Comparison of ENCODE assay signal across 19 cellular contexts in the genomic region with DNA sequence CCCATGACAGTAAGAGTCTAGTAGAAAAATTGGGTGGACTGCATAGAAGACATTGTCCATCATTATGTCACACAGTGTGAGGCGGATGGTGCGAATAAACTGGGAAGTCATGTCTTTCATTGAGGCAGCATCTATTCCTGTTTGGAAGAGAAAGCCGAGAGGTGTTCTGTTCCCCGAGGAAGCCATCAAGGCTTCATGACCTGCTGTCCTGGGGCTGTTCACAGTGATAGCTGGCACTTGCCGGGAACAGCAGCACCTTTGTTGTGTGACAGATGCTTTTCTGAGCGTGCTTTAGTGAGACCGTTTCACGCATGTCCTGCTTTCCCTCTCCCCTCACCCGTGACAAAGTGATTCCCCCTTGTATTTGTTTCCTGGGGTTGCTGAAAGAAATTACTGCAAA. TPM values are rescaled to one million over a fixed set of nuclear protein-coding genes. Genes with fewer than 3 reads are reported as not detected.
A peak's percentile ranks its signal among the peaks of the same experiment; 100 is the strongest.
DNase-seq lines count a peak whose midpoint lies in the region; ATAC-seq and TF ChIP-seq lines count a peak whose summit lies in the region.
"Had no signal": no experiment of that assay in that cellular context is flagged by ENCODE, and none has a peak within 500 bp of the region (broad histone marks: within the 10 kb centered on the region; RNA-seq: fewer than 3 reads in every experiment).

No MANE protein-coding gene starts in this region.

- no peak overlapping the region for H3K9ac ChIP-seq in H9 (ENCODE audit: extremely low read depth, insufficient read length, low read length)
- H3K9ac ChIP-seq: GM23248 had no signal

- no peak overlapping the region for H4K5ac ChIP-seq in H9 (ENCODE audit: insufficient read length, low read depth, low read length)

- H4K91ac ChIP-seq in H9 (ENCODE audit: insufficient read length, low read depth, low read length): no peak overlapping the region

- H2BK20ac ChIP-seq in H9 (ENCODE audit: low read depth, low read length, poor library complexity, severe bottlenecking): no peak overlapping the region

- no peak overlapping the region for H2BK12ac ChIP-seq in H9 (ENCODE audit: insufficient read length, low read depth, low read length)

- no peak overlapping the region for H3K27ac ChIP-seq in H9 (ENCODE audit: insufficient read length, low read depth, low read length)
- H3K27ac ChIP-seq: GM23248 had no signal

- no peaks in the 10 kb centered on the region for H3K23me2 ChIP-seq in H9 (ENCODE audit: insufficient read length, low read depth, low read length, poor library complexity, severe bottlenecking)

- no peak overlapping the region for H3K4ac ChIP-seq in H9 (ENCODE audit: low read depth, low read length)

- peak; percentile 21 for DNase-seq in activated T-cell treated with anti-CD3 and anti-CD28 coated beads, Interleukin-2, amount 50 U/mL, for 24 hours
- DNase-seq in activated T-cell treated with anti-CD3 and anti-CD28 coated beads, Interleukin-2, amount 50 U/mL, for 4 hours: no peak
- peak; percentile 14 for DNase-seq in H9
- peak; percentile 41 for DNase-seq in islet precursor cell
- DNase-seq in type B pancreatic cell (ENCODE audit: extremely low spot score, unreplicated experiment): peak; percentile 53
- DNase-seq in T-helper 17 cell: no peak
- DNase-seq: CD4-positive, alpha-beta T cell; DMS53; EL; GM23248; HCEC 1CT; Kasumi-1; MG63; NCI-H1105; NCI-H2081 had no signal

- no peak for TF ChIP-seq CTCF in H9 (conservative IDR thresholded peaks at IDR 0.05)
- TF ChIP-seq CTCF in type B pancreatic cell (conservative IDR thresholded peaks at IDR 0.05): no peak

- no peak overlapping the region for H3K27ac Mint-ChIP-seq in activated T-cell treated with anti-CD3 and anti-CD28 coated beads, Interleukin-2, amount 50 U/mL, for 24 hours
- H3K27ac Mint-ChIP-seq in H9 (no peak overlapping the region), type B pancreatic cell (no peak overlapping the region), T-helper 17 cell (no peak overlapping the region)
- H3K27ac Mint-ChIP-seq: B cell; CD4-positive, alpha-beta T cell had no signal

- no peak overlapping the region for H3K56ac ChIP-seq in H9 (ENCODE audit: insufficient read length, low read depth, low read length)

- no peak overlapping the region for H3K4me2 ChIP-seq in H9 (ENCODE audit: insufficient read depth, insufficient read length, low read length)

- no peaks in the 10 kb centered on the region for H3K79me1 ChIP-seq in H9 (ENCODE audit: insufficient read depth, low read depth, low read length, poor library complexity, severe bottlenecking)

- H2AFZ ChIP-seq in H9 (ENCODE audit: low read length): no peak overlapping the region
- H2AFZ ChIP-seq: GM23248 had no signal

- H3K4me3 Mint-ChIP-seq in activated T-cell treated with anti-CD3 and anti-CD28 coated beads, Interleukin-2, amount 50 U/mL, for 24 hours: no peak overlapping the region
- no peak overlapping the region for H3K4me3 Mint-ChIP-seq in activated T-cell treated with anti-CD3 and anti-CD28 coated beads, Interleukin-2, amount 50 U/mL, for 4 hours
- H3K4me3 Mint-ChIP-seq in H9: no peak overlapping the region
- H3K4me3 Mint-ChIP-seq in type B pancreatic cell: no peak overlapping the region
- no peak overlapping the region for H3K4me3 Mint-ChIP-seq in T-helper 17 cell
- H3K4me3 Mint-ChIP-seq: B cell; CD4-positive, alpha-beta T cell had no signal

- H3K36me3 Mint-ChIP-seq in activated T-cell treated with anti-CD3 and anti-CD28 coated beads, Interleukin-2, amount 50 U/mL, for 24 hours (ENCODE audit: low read depth): peaks cover 10% of the 10 kb centered on the region
- H3K36me3 Mint-ChIP-seq in activated T-cell treated with anti-CD3 and anti-CD28 coated beads, Interleukin-2, amount 50 U/mL, for 4 hours (ENCODE audit: insufficient read depth): peaks cover 8% of the 10 kb centered on the region
- H3K36me3 Mint-ChIP-seq in H9 (ENCODE audit: insufficient read depth in 1 of 3, low read depth in 3 of 3): peaks cover 0 to 22% (median 15%) of the 10 kb centered on the region in 3 experiments; a peak in 4 of 7 replicates
- peaks cover 11% of the 10 kb centered on the region for H3K36me3 Mint-ChIP-seq in type B pancreatic cell
- H3K36me3 Mint-ChIP-seq in T-helper 17 cell (ENCODE audit: low read depth): no peaks in the 10 kb centered on the region

- H2BK120ac ChIP-seq in H9 (ENCODE audit: low read depth, low read length, poor library complexity, severe bottlenecking): no peak overlapping the region

- WGBS in H9 (ENCODE audit: extremely low coverage, insufficient read length, low lambda C conversion rate): no CpG with 5 or more reads among the region's 9 CpGs

- no peak for ATAC-seq in activated T-cell treated with anti-CD3 and anti-CD28 coated beads, Interleukin-2, amount 50 U/mL, for 4 hours
- ATAC-seq in HG03025 (IDR thresholded peaks at IDR 0.05; ENCODE audit: low FRiP score, unreplicated experiment): no peak
- ATAC-seq in T-helper 17 cell: no peak
- ATAC-seq: GM12878, Panc1 had no signal

- no peak overlapping the region for H2BK5ac ChIP-seq in H9 (ENCODE audit: insufficient read length, low read length)

- no peak overlapping the region for H4K8ac ChIP-seq in H9 (replicated peaks; ENCODE audit: insufficient read length, low read depth, low read length)

- H2BK15ac ChIP-seq in H9 (ENCODE audit: low read depth, low read length): no peak overlapping the region

- H2AK5ac ChIP-seq in H9 (ENCODE audit: insufficient read length, low read length): no peak overlapping the region

- no peak overlapping the region for H3T11ph ChIP-seq in H9 (ENCODE audit: low read length)

- no peaks in the 10 kb centered on the region for H3K27me3 Mint-ChIP-seq in activated T-cell treated with anti-CD3 and anti-CD28 coated beads, Interleukin-2, amount 50 U/mL, for 24 hours
- H3K27me3 Mint-ChIP-seq in activated T-cell treated with anti-CD3 and anti-CD28 coated beads, Interleukin-2, amount 50 U/mL, for 4 hours (ENCODE audit: low read depth): no peaks in the 10 kb centered on the region
- no peaks in the 10 kb centered on the region; the same call in 1 of the 2 replicates for H3K27me3 Mint-ChIP-seq in H9 (ENCODE audit: low read depth)
- no peaks in the 10 kb centered on the region for H3K27me3 Mint-ChIP-seq in type B pancreatic cell
- H3K27me3 Mint-ChIP-seq in T-helper 17 cell: no peaks in the 10 kb centered on the region
- H3K27me3 Mint-ChIP-seq: B cell; CD4-positive, alpha-beta T cell had no signal

- H4K20me1 ChIP-seq in H9 (ENCODE audit: control insufficient read depth, insufficient read depth, insufficient read length): no peaks in the 10 kb centered on the region

- H3K9me3 Mint-ChIP-seq in activated T-cell treated with anti-CD3 and anti-CD28 coated beads, Interleukin-2, amount 50 U/mL, for 24 hours: no peaks in the 10 kb centered on the region
- no peaks in the 10 kb centered on the region for H3K9me3 Mint-ChIP-seq in activated T-cell treated with anti-CD3 and anti-CD28 coated beads, Interleukin-2, amount 50 U/mL, for 4 hours
- H3K9me3 Mint-ChIP-seq in H9 (no peaks in the 10 kb centered on the region), type B pancreatic cell (no peaks in the 10 kb centered on the region)
- H3K9me3 Mint-ChIP-seq: CD4-positive, alpha-beta T cell had no signal

- H3K14ac ChIP-seq in H9 (ENCODE audit: insufficient read depth, low read length): no peak overlapping the region

- H3K4me1 ChIP-seq in H9 (ENCODE audit: insufficient read depth, low read length): no peaks in the 10 kb centered on the region

- H3K79me2 ChIP-seq in H9 (ENCODE audit: insufficient read depth, low read length): no peaks in the 10 kb centered on the region

- no peak overlapping the region for H3K18ac ChIP-seq in H9 (ENCODE audit: insufficient read length, low read depth, low read length)

- H3K9me3 ChIP-seq in H9 (ENCODE audit: control insufficient read depth, low read depth, low read length): no peaks in the 10 kb centered on the region
- no peaks in the 10 kb centered on the region for H3K9me3 ChIP-seq in T-helper 17 cell (ENCODE audit: control insufficient read depth, low read length, poor library complexity, severe bottlenecking)
- H3K9me3 ChIP-seq: MG63 had no signal

- H3K23ac ChIP-seq in H9 (ENCODE audit: insufficient read length, low read depth, low read length): no peak overlapping the region

- H3K27me3 ChIP-seq in H9 (ENCODE audit: insufficient read depth, low read length): no peaks in the 10 kb centered on the region
- H3K27me3 ChIP-seq: MG63 had no signal

- peaks cover 3% of the 10 kb centered on the region for H3K4me1 Mint-ChIP-seq in activated T-cell treated with anti-CD3 and anti-CD28 coated beads, Interleukin-2, amount 50 U/mL, for 24 hours (ENCODE audit: low read depth)
- H3K4me1 Mint-ChIP-seq in activated T-cell treated with anti-CD3 and anti-CD28 coated beads, Interleukin-2, amount 50 U/mL, for 4 hours (ENCODE audit: low read depth): peaks cover 1% of the 10 kb centered on the region
- H3K4me1 Mint-ChIP-seq in H9 (peaks cover 7 to 18% of the 10 kb centered on the region in 2 experiments), type B pancreatic cell (ENCODE audit: unreplicated experiment) (peaks cover 16% of the 10 kb centered on the region), T-helper 17 cell (peaks cover 4% of the 10 kb centered on the region)
- H3K4me1 Mint-ChIP-seq: B cell had no signal

RNA-seq across cellular contexts. Expression of gene RGS12, which starts 20.3 kb away (rescaled TPM):
- total RNA-seq in activated T-cell treated with anti-CD3 and anti-CD28 coated beads, Interleukin-2, amount 50 U/mL, for 4 hours: 1 to 10 TPM; 2.3 to 3.0 (median 2.5) TPM
- total RNA-seq in H9 (2021): 14.0 and 16.9 TPM in 2 replicates
- total RNA-seq in type B pancreatic cell (ENCODE audit: low replicate concordance): 35.7 and 67.5 TPM in 2 replicates
- total RNA-seq in T-helper 17 cell: 1 to 10 TPM; 4.0 to 5.0 TPM

Comparison
In these comparisons a context has a peak if more than half of its experiments do, and no peak if none do; other contexts are left out.
1. DNase-seq: peak in activated T-cell treated with anti-CD3 and anti-CD28 coated beads, Interleukin-2, amount 50 U/mL, for 24 hours (single experiment), H9 (single experiment), islet precursor cell (single experiment) and type B pancreatic cell (single experiment); none in activated T-cell treated with anti-CD3 and anti-CD28 coated beads, Interleukin-2, amount 50 U/mL, for 4 hours (single experiment) and T-helper 17 cell (0 of 3).